Comparison of ENCODE assay signal across 1 cellular context in the genomic region with DNA sequence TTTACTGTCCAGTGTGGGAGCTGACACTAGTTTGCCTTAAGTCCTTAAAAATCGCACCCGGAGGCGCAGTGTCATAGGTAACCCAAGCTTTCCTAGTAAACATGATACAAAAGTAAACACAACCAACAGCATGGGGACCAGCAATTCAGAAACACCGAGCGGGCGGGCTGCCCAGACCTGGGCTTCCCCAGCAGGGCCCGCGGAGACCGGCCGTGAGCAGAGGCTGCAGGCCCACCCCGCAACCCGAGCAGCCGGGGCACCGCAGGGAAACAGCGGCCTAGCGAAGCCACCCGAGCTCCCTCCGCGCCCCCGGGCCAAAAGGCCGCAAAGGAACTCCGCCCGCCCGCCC.
TF ChIP-seq lines count a peak whose summit lies in the region.

No MANE protein-coding gene starts in this region.

TF ChIP-seq in SK-N-SH, 30 proteins besides CTCF, POLR2A, EP300 and RAD21 (continued from another document):
- TF ChIP-seq JUND (IDR thresholded peaks at IDR 0.05) (no peak), MEF2A (IDR thresholded peaks at IDR 0.05; ENCODE audit: borderline replicate concordance, low read depth) (no peak), GABPA (IDR thresholded peaks at IDR 0.05; ENCODE audit: low read depth) (no peak), TAF1 (IDR thresholded peaks at IDR 0.05; ENCODE audit: borderline replicate concordance, low read depth, low read length) (no peak), FOSL2 (IDR thresholded peaks at IDR 0.05; ENCODE audit: borderline replicate concordance, low read depth) (no peak), NRF1 (IDR thresholded peaks at IDR 0.05; ENCODE audit: low read depth, low read length) (no peak), EZH2phosphoT487 (IDR thresholded peaks at IDR 0.05; ENCODE audit: borderline replicate concordance, low read depth) (no peak), FOXM1 (IDR thresholded peaks at IDR 0.05; ENCODE audit: low read depth) (no peak)
- TF ChIP-seq, protein P1, sequence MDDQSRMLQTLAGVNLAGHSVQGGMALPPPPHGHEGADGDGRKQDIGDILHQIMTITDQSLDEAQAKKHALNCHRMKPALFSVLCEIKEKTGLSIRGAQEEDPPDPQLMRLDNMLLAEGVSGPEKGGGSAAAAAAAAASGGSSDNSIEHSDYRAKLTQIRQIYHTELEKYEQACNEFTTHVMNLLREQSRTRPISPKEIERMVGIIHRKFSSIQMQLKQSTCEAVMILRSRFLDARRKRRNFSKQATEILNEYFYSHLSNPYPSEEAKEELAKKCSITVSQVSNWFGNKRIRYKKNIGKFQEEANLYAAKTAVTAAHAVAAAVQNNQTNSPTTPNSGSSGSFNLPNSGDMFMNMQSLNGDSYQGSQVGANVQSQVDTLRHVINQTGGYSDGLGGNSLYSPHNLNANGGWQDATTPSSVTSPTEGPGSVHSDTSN (IDR thresholded peaks at IDR 0.05): no peak
- TF ChIP-seq, protein P2, sequence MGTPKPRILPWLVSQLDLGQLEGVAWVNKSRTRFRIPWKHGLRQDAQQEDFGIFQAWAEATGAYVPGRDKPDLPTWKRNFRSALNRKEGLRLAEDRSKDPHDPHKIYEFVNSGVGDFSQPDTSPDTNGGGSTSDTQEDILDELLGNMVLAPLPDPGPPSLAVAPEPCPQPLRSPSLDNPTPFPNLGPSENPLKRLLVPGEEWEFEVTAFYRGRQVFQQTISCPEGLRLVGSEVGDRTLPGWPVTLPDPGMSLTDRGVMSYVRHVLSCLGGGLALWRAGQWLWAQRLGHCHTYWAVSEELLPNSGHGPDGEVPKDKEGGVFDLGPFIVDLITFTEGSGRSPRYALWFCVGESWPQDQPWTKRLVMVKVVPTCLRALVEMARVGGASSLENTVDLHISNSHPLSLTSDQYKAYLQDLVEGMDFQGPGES (IDR thresholded peaks at IDR 0.05; ENCODE audit: low read depth, low read length): no peak
